Comparison of ENCODE assay signal across 21 cellular contexts in genomic region chr2:120514521-120514920, GRCh38.
DNase-seq lines count a peak whose midpoint lies in the region; ATAC-seq and TF ChIP-seq lines count a peak whose summit lies in the region.
"Had no signal": no experiment of that assay in that cellular context is flagged by ENCODE, and none has a peak within 500 bp of the region (broad histone marks: within the 10 kb centered on the region; RNA-seq: fewer than 3 reads in every experiment).

No MANE protein-coding gene starts in this region.

- peak; percentile 45 for DNase-seq in activated effector memory CD4-positive, alpha-beta T cell treated with anti-CD3 and anti-CD28 coated beads, Interleukin-2, amount 50 U/mL, for 16 hours
- DNase-seq in activated effector memory CD4-positive, alpha-beta T cell treated with Interleukin-2 at 50 U/mL for 16 hours = no peak
- DNase-seq in Panc1 (ENCODE audit: low read depth, low spot score) (no peak), left lung (peak in 1 of 2 donors; percentile 34), A673 (ENCODE audit: low spot score) (no peak), progenitor cell of endocrine pancreas (ENCODE audit: low spot score, unreplicated experiment) (no peak)
- no peak for DNase-seq in stimulated activated effector memory CD8-positive, alpha-beta T cell treated with anti-CD3 and anti-CD28 coated beads, Interleukin-12 subunit alpha, Interleukin-12 subunit beta, amount 100 ng/mL, for 72 hours (ENCODE audit: low spot score in 2 of 2)
- DNase-seq: BE2C; CD4-positive, CD25-positive, alpha-beta regulatory T cell; DND-41; KBM-7; MM.1S; NCI-H1048; NCI-H1417 treated with DMSO at 0.1 percent for 48 hours; NCI-H187 treated with DMSO at 0.1 percent for 48 hours; NCI-H2107; NCI-H226; NCI-H524 treated with DMSO at 0.1 percent for 48 hours; NCI-H82 had no signal

- intact Hi-C loops in Panc1 (cut with micrococcal nuclease; ENCODE audit: unreplicated experiment) (loop anchor here (10.0 kb wide), 1 partner anchor 170 kb away; the partner anchor contains the start of gene INHBB), left lung (cut with DNase I) (no loop called here), A673 (cut with micrococcal nuclease; ENCODE audit: unreplicated experiment) (loop anchor here (10.0 kb wide), 1 partner anchor 170 kb away; the partner anchor contains the start of gene INHBB)

- H3K36me3 ChIP-seq in Panc1 (ENCODE audit: control insufficient read depth, insufficient read depth, low read length) (no peaks in the 10 kb centered on the region), left lung (no peaks in the 10 kb centered on the region), A673 (ENCODE audit: insufficient read depth, low read length, poor library complexity, severe bottlenecking) (no peaks in the 10 kb centered on the region)
- H3K36me3 ChIP-seq: BE2C, Peyer's patch had no signal

- in situ Hi-C loops in Panc1 (cut with HindIII; ENCODE audit: low pct_unique_long_range_greater_than_20kb, low sequenced_read_pairs) = no loop called here

- POLR2A ChIA-PET in Panc1 (lab: Charles Lee) (no interaction called here), A673 (lab: Charles Lee; ENCODE audit: low non-redundant PET) (no interaction called here)

- ATAC-seq in Panc1 (peak; percentile 45; the same call in 1 of the 2 replicates), left lung (peak; percentile 55)
- peak; percentile 8 for ATAC-seq in stimulated activated effector memory CD8-positive, alpha-beta T cell treated with anti-CD3 and anti-CD28 coated beads, Interleukin-12 subunit alpha, Interleukin-12 subunit beta, amount 100 ng/mL, for 72 hours
- ATAC-seq: GM12878 had no signal

- H3K27me3 Mint-ChIP-seq in progenitor cell of endocrine pancreas = peaks cover 54% of the 10 kb centered on the region
- H3K27me3 Mint-ChIP-seq: CD4-positive, CD25-positive, alpha-beta regulatory T cell had no signal

- H3K9me3 ChIP-seq in Panc1 (ENCODE audit: control insufficient read depth, insufficient read depth, low read depth, low read length) (no peaks in the 10 kb centered on the region), left lung (no peaks in the 10 kb centered on the region), A673 (ENCODE audit: low read depth, low read length, poor library complexity, severe bottlenecking) (no peaks in the 10 kb centered on the region)
- H3K9me3 ChIP-seq: BE2C, Peyer's patch had no signal

- no peaks in the 10 kb centered on the region for H3K9me3 Mint-ChIP-seq in stimulated activated effector memory CD8-positive, alpha-beta T cell treated with anti-CD3 and anti-CD28 coated beads, Interleukin-12 subunit alpha, Interleukin-12 subunit beta, amount 100 ng/mL, for 72 hours
- H3K9me3 Mint-ChIP-seq in progenitor cell of endocrine pancreas (ENCODE audit: low read depth) = no peaks in the 10 kb centered on the region
- H3K9me3 Mint-ChIP-seq: CD4-positive, CD25-positive, alpha-beta regulatory T cell had no signal

- no peak for TF ChIP-seq CTCF in Panc1 (IDR thresholded peaks at IDR 0.05)
- TF ChIP-seq CTCF in left lung (IDR thresholded peaks at IDR 0.05) = no peak
- no peak for TF ChIP-seq CTCF in A673 (conservative IDR thresholded peaks at IDR 0.05; ENCODE audit: low read depth, low read length)
- no peak for TF ChIP-seq CTCF in progenitor cell of endocrine pancreas (IDR thresholded peaks at IDR 0.05; ENCODE audit: unreplicated experiment)

- no peak overlapping the region for H3K27ac Mint-ChIP-seq in stimulated activated effector memory CD8-positive, alpha-beta T cell treated with anti-CD3 and anti-CD28 coated beads, Interleukin-12 subunit alpha, Interleukin-12 subunit beta, amount 100 ng/mL, for 72 hours
- H3K27ac Mint-ChIP-seq in progenitor cell of endocrine pancreas = no peak overlapping the region
- H3K27ac Mint-ChIP-seq: CD4-positive, CD25-positive, alpha-beta regulatory T cell had no signal

- no peaks in the 10 kb centered on the region for H3K36me3 Mint-ChIP-seq in stimulated activated effector memory CD8-positive, alpha-beta T cell treated with anti-CD3 and anti-CD28 coated beads, Interleukin-12 subunit alpha, Interleukin-12 subunit beta, amount 100 ng/mL, for 72 hours
- H3K36me3 Mint-ChIP-seq in progenitor cell of endocrine pancreas (ENCODE audit: insufficient read depth) = no peaks in the 10 kb centered on the region
- H3K36me3 Mint-ChIP-seq: CD4-positive, CD25-positive, alpha-beta regulatory T cell had no signal

- CTCF ChIA-PET in Panc1 (lab: Charles Lee) = no interaction called here
- CTCF ChIA-PET in A673 (lab: Charles Lee) = no interaction called here

- H3K4me1 ChIP-seq in Panc1 (ENCODE audit: control insufficient read depth, insufficient read depth, low read length) (no peaks in the 10 kb centered on the region; the same call in 1 of the 2 replicates), left lung (no peaks in the 10 kb centered on the region), A673 (ENCODE audit: insufficient read depth, low read length, poor library complexity, severe bottlenecking) (no peaks in the 10 kb centered on the region)
- H3K4me1 ChIP-seq: BE2C, Peyer's patch had no signal

- no TSS peak for BruUV-seq in Panc1 (replicated peaks; lab: Mats Ljungman, UMichigan)
- BruUV-seq in A673 (replicated peaks; lab: Mats Ljungman, UMichigan) = no TSS peak

- no peak overlapping the region for H3K4me3 Mint-ChIP-seq in stimulated activated effector memory CD8-positive, alpha-beta T cell treated with anti-CD3 and anti-CD28 coated beads, Interleukin-12 subunit alpha, Interleukin-12 subunit beta, amount 100 ng/mL, for 72 hours
- H3K4me3 Mint-ChIP-seq in progenitor cell of endocrine pancreas (ENCODE audit: low read depth) = no peak overlapping the region
- H3K4me3 Mint-ChIP-seq: CD4-positive, CD25-positive, alpha-beta regulatory T cell had no signal

- peaks cover 5% of the 10 kb centered on the region; the same call in 1 of the 2 replicates for H3K27me3 ChIP-seq in Panc1 (ENCODE audit: control insufficient read depth, insufficient read depth, low read length)
- no peaks in the 10 kb centered on the region for H3K27me3 ChIP-seq in left lung
- no peaks in the 10 kb centered on the region for H3K27me3 ChIP-seq in A673 (replicated peaks; ENCODE audit: insufficient read depth, low read depth, low read length, poor library complexity)
- H3K27me3 ChIP-seq: BE2C, Peyer's patch had no signal

- H3K27ac ChIP-seq in Panc1 (ENCODE audit: low read length) (no peak overlapping the region), left lung (no peak overlapping the region), A673 (ENCODE audit: low read depth, low read length, poor library complexity, severe bottlenecking) (no peak overlapping the region)
- H3K27ac ChIP-seq: Peyer's patch had no signal

- H3K4me3 ChIP-seq in Panc1 (ENCODE audit: low read depth in 2 of 2, low read length in 2 of 2) (no peak overlapping the region), left lung (no peak overlapping the region), A673 (ENCODE audit: low read depth, low read length, poor library complexity, severe bottlenecking) (no peak overlapping the region)
- H3K4me3 ChIP-seq: GM12878, Peyer's patch had no signal

- H3K4me1 Mint-ChIP-seq in stimulated activated effector memory CD8-positive, alpha-beta T cell treated with anti-CD3 and anti-CD28 coated beads, Interleukin-12 subunit alpha, Interleukin-12 subunit beta, amount 100 ng/mL, for 72 hours = peaks cover 7% of the 10 kb centered on the region
- peaks cover 9% of the 10 kb centered on the region for H3K4me1 Mint-ChIP-seq in progenitor cell of endocrine pancreas (ENCODE audit: low read depth)
- H3K4me1 Mint-ChIP-seq: CD4-positive, CD25-positive, alpha-beta regulatory T cell had no signal

Comparison
In these comparisons a context has a peak if more than half of its experiments do, and no peak if none do; other contexts are left out.
1. intact Hi-C loops: an anchor here in Panc1 (10.0 kb wide) and A673 (10.0 kb wide); none called in left lung.